ENCODE assay signal across 8 cellular contexts in the genomic region with DNA sequence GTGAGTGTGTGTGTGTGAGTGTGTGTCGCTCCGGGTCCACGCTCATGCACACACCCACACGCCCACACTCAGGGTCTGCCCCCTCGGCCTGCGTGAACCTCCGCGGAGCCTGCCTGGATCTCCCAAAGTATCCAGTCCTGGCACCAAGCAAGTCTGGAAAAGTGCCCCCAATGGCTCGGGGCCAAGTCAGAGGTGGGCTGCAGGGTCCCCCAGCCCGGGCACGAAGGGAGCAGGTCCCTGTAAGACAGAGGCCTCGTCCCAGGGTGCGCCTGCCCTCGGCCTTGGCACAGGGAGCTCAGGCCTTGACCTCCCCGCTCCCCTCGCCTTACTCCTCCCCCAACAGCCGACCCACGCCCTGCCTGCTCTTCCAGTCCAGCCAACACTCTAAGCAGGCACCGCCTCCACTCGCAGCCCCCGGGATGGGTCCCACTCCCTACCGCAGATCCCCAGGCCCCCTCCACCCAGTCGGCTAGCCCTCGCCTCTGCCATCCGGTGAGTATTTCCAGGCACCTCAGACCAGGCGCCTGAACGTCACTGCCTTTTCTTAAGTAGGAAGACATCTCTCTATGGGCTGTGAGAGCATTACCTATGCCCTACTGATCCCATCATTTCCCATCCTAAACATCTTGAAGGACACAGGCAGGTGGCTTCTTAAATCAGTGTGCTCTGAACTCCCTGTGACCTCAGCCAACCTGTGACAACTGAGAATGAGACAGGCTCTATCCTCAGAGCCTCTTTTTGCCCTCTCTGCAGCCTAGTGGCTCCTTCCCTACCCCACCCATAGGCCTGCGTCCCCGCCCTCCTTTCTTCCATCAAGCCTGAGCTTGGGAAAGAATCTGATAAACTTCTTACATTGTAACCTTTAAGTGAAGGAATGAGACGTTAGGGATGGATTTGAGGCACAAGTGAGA. TPM values are rescaled to one million over a fixed set of nuclear protein-coding genes. Genes with fewer than 3 reads are reported as not detected.
A peak's percentile ranks its signal among the peaks of the same experiment; 100 is the strongest.
DNase-seq lines count a peak whose midpoint lies in the region; ATAC-seq, FAIRE-seq and TF ChIP-seq lines count a peak whose summit lies in the region.

No MANE protein-coding gene starts in this region.

- H3K9me3 ChIP-seq in heart right ventricle: no peaks in the 10 kb centered on the region

- TF ChIP-seq POLR2A in GM12891 (IDR thresholded peaks at IDR 0.05; ENCODE audit: low read depth, low read length): no peak

- CTCF ChIA-PET in activated CD4-positive, alpha-beta memory T cell treated with anti-CD3 and anti-CD28 coated beads, Interleukin-2, amount 10 ng/mL, durations not matched to agents 7 days and 5 days (lab: Charles Lee): interaction anchor here (8.3 kb wide), 1 partner anchor 8 kb away, joined by 44 read pairs; no protein-coding TSS in a partner anchor

- peaks cover 0 to 42% (median 21%) of the 10 kb centered on the region in 9 donors for H3K4me1 ChIP-seq in heart right ventricle

- H3K27ac Mint-ChIP-seq in activated CD4-positive, alpha-beta memory T cell treated with anti-CD3 and anti-CD28 coated beads, Interleukin-2, amount 10 ng/mL, durations not matched to agents 7 days and 5 days: no peak overlapping the region

- no peak for FAIRE-seq in HTR-8/SVneo (lab: Jason Lieb, UNC)
- no peak for FAIRE-seq in GM12891 (lab: Jason Lieb, UNC)

- POLR2A ChIA-PET in activated CD4-positive, alpha-beta memory T cell treated with anti-CD3 and anti-CD28 coated beads, Interleukin-2, amount 10 ng/mL, durations not matched to agents 7 days and 5 days (lab: Charles Lee): no interaction called here

- DNase-seq in Right ventricle myocardium inferior (ENCODE audit: missing footprints): peak; percentile 75
- DNase-seq in cardiac septum (ENCODE audit: low spot score): no peak
- DNase-seq in activated CD4-positive, alpha-beta memory T cell treated with anti-CD3 and anti-CD28 coated beads, Interleukin-2, amount 10 ng/mL, durations not matched to agents 7 days and 5 days: no peak
- peak; percentile 44 to 57 for DNase-seq in heart right ventricle
- peak; percentile 85 for DNase-seq in posterior vena cava (ENCODE audit: low spot score)
- DNase-seq in HTR-8/SVneo (ENCODE audit: insufficient read length, low spot score): no peak
- DNase-seq in GM12891 (ENCODE audit: insufficient read length, low spot score): no peak

- intact Hi-C loops in Right ventricle myocardium inferior (cut with DNase I) (no loop called here), cardiac septum (cut with DNase I) (loop anchor here (5.0 kb wide), 1 partner anchor 206 kb away; a partner anchor contains a TSS), heart right ventricle (cut with DNase I) (loop anchor here in 1 of 10 donors (10.0 kb wide), 1 partner anchor 104 kb away; no protein-coding TSS in a partner anchor), posterior vena cava (cut with DNase I) (no loop called here)

- H3K4me3 ChIP-seq in heart right ventricle: peak overlapping the region; percentile 66 to 96 (median 90)

- H3K27ac ChIP-seq in heart right ventricle: peak overlapping the region; percentile 81 to 96 (median 93)

- peak; percentile 62 for ATAC-seq in Right ventricle myocardium inferior
- peak; percentile 35 to 78 (median 64) for ATAC-seq in heart right ventricle
- ATAC-seq in HG03039 (IDR thresholded peaks at IDR 0.05; ENCODE audit: unreplicated experiment): no peak

- WGBS in heart right ventricle, 2 donors: 8 to 13% methylated on average over 30 of the region's 30 CpGs

- H3K4me3 Mint-ChIP-seq in activated CD4-positive, alpha-beta memory T cell treated with anti-CD3 and anti-CD28 coated beads, Interleukin-2, amount 10 ng/mL, durations not matched to agents 7 days and 5 days: peak overlapping the region; percentile 63

- H3K9me3 Mint-ChIP-seq in activated CD4-positive, alpha-beta memory T cell treated with anti-CD3 and anti-CD28 coated beads, Interleukin-2, amount 10 ng/mL, durations not matched to agents 7 days and 5 days: no peaks in the 10 kb centered on the region

- H3K27me3 Mint-ChIP-seq in activated CD4-positive, alpha-beta memory T cell treated with anti-CD3 and anti-CD28 coated beads, Interleukin-2, amount 10 ng/mL, durations not matched to agents 7 days and 5 days: peaks cover 47% of the 10 kb centered on the region

- no peaks in the 10 kb centered on the region for H3K27me3 ChIP-seq in heart right ventricle

- H3K36me3 ChIP-seq in heart right ventricle: peaks cover 0 to 36% (median 8%) of the 10 kb centered on the region in 9 donors

- no peaks in the 10 kb centered on the region for H3K36me3 Mint-ChIP-seq in activated CD4-positive, alpha-beta memory T cell treated with anti-CD3 and anti-CD28 coated beads, Interleukin-2, amount 10 ng/mL, durations not matched to agents 7 days and 5 days (ENCODE audit: low read depth)

- H3K4me1 Mint-ChIP-seq in activated CD4-positive, alpha-beta memory T cell treated with anti-CD3 and anti-CD28 coated beads, Interleukin-2, amount 10 ng/mL, durations not matched to agents 7 days and 5 days: peaks cover 17% of the 10 kb centered on the region

- TF ChIP-seq CTCF in heart right ventricle (IDR thresholded peaks at IDR 0.05): no peak

TF ChIP-seq in GM12891, 5 proteins besides CTCF, POLR2A, EP300 and RAD21:
- no peak for TF ChIP-seq POLR2AphosphoS5 (IDR thresholded peaks at IDR 0.05; ENCODE audit: low read depth, low read length)
- TF ChIP-seq TAF1 (IDR thresholded peaks at IDR 0.05; ENCODE audit: low read depth, low read length): no peak

RNA-seq across cellular contexts. Expression of a gene that starts 0.7 kb away (rescaled TPM):
- total RNA-seq in Right ventricle myocardium inferior (25.3 TPM), cardiac septum (26.1 TPM), heart right ventricle (10 to 100 TPM; 11.8 to 35.5 (median 17.2) TPM), posterior vena cava (100 to 1,000 TPM in 1 of 2 donors, 10 to 100 TPM in 1; 90.2 to 111 TPM)
- total RNA-seq in activated CD4-positive, alpha-beta memory T cell treated with anti-CD3 and anti-CD28 coated beads, Interleukin-2, amount 10 ng/mL, durations not matched to agents 7 days and 5 days: under 1 TPM; 0.18 to 0.33 TPM
- polyA plus RNA-seq in heart right ventricle: 10 to 100 TPM in 1 of 2 donors, 1 to 10 TPM in 1; 8.0 to 13.8 TPM
- 5.2 TPM for polyA plus RNA-seq in GM12891 (2012; ENCODE audit: low read depth, missing spikeins)

RNA-seq across cellular contexts. Expression of a gene that starts 11.7 kb away (rescaled TPM):
- total RNA-seq in Right ventricle myocardium inferior (1.5 TPM), cardiac septum (1.2 TPM), heart right ventricle (1 to 10 TPM in 9 of 10 donors, under 1 TPM in 1; 0.96 to 3.7 (median 1.3) TPM), posterior vena cava (1 to 10 TPM; 4.9 to 6.0 TPM)
- 1 to 10 TPM; 3.9 to 5.4 TPM for total RNA-seq in activated CD4-positive, alpha-beta memory T cell treated with anti-CD3 and anti-CD28 coated beads, Interleukin-2, amount 10 ng/mL, durations not matched to agents 7 days and 5 days
- polyA plus RNA-seq in heart right ventricle: under 1 TPM; 0.14 to 0.22 TPM
- 10.3 TPM for polyA plus RNA-seq in GM12891 (2012; ENCODE audit: low read depth, missing spikeins)

Comparison
In these comparisons a context has a peak if more than half of its experiments do, and no peak if none do; other contexts are left out.
1. DNase-seq: peak in Right ventricle myocardium inferior (single experiment), heart right ventricle (2 of 2) and posterior vena cava (single experiment); none in cardiac septum (single experiment), activated CD4-positive, alpha-beta memory T cell treated with anti-CD3 and anti-CD28 coated beads, Interleukin-2, amount 10 ng/mL, durations not matched to agents 7 days and 5 days (single experiment), HTR-8/SVneo (single experiment) and GM12891 (single experiment).
2. RNA of a gene that starts 0.7 kb away (total RNA-seq): 90.2 to 111 TPM in posterior vena cava, 26.1 TPM in cardiac septum (single experiment), 25.3 TPM in Right ventricle myocardium inferior (single experiment) and 11.8 to 35.5 TPM in heart right ventricle; 0.18 to 0.33 TPM in activated CD4-positive, alpha-beta memory T cell treated with anti-CD3 and anti-CD28 coated beads, Interleukin-2, amount 10 ng/mL, durations not matched to agents 7 days and 5 days; every median in the first group is over 4 times any median in the second.